ENCODE assay signal across 1 cellular context in the genomic region with DNA sequence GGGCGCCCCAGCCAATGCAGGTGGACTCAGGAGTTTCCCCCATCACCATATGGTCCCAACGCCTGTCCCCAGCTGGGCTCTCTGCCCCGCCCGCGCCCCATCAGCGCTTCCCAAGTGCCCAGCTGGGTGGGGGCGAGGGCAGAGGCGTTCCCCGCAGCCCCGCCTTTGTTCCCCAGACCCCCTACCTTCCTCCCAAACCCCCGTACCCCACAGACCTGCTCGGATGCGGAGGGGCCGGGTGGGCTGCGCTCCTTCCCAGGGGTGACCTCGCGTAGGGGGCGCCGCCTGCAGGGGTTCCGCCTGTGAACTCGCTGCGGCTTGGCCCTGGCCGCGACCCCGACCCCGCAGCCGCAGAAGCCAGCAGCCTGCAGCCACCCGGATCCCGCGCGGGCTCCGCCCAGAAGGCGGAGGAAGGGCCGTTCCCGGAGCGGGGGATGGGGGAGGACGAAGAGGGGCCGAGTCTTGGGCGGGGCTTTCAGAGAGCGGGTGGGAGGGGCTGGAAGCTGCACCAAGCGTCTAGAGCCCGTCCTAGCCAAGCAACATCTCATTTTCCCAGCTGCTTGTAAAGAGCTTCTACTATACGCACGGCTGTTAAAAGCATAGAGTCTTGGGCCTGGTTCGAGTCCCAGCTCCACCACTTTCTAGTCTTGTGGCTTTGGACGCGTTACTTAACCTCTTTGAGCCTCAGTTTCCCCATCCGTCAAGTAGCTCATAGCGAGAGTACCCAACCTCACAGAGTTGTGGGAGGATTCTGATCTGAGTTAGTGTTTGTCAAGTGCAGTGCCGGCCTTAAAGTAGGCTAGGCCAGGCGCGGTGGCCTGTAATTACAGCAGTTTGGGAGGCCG.
TF ChIP-seq lines count a peak whose summit lies in the region.

Gene RAB3D, minus strand, starts transcription at position 404 of the 845 bp plus-strand sequence. CDS start 2,258 bp downstream, outside the sequence.

TF ChIP-seq in HepG2, 621 proteins besides CTCF, POLR2A, EP300 and RAD21 (continued from another document and continues in another):
- TF ChIP-seq, protein P1, sequence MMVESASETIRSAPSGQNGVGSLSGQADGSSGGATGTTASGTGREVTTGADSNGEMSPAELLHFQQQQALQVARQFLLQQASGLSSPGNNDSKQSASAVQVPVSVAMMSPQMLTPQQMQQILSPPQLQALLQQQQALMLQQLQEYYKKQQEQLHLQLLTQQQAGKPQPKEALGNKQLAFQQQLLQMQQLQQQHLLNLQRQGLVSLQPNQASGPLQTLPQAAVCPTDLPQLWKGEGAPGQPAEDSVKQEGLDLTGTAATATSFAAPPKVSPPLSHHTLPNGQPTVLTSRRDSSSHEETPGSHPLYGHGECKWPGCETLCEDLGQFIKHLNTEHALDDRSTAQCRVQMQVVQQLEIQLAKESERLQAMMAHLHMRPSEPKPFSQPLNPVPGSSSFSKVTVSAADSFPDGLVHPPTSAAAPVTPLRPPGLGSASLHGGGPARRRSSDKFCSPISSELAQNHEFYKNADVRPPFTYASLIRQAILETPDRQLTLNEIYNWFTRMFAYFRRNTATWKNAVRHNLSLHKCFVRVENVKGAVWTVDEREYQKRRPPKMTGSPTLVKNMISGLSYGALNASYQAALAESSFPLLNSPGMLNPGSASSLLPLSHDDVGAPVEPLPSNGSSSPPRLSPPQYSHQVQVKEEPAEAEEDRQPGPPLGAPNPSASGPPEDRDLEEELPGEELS (CRISPR knock-in tag; IDR thresholded peaks at IDR 0.05): peak; percentile 47; the same call in 1 of the 2 replicates
- no peak for TF ChIP-seq REL (CRISPR knock-in tag; conservative IDR thresholded peaks at IDR 0.05)
- no peak for TF ChIP-seq FOXA1 (IDR thresholded peaks at IDR 0.05)
- TF ChIP-seq FOXA1 (CRISPR knock-in tag; IDR thresholded peaks at IDR 0.05): no peak
- no peak for TF ChIP-seq ZNF432 (CRISPR knock-in tag; IDR thresholded peaks at IDR 0.05; ENCODE audit: borderline replicate concordance)
- no peak for TF ChIP-seq USF2 (IDR thresholded peaks at IDR 0.05; ENCODE audit: low read depth, low read length)
- no peak for TF ChIP-seq USF2 (CRISPR knock-in tag; IDR thresholded peaks at IDR 0.05; ENCODE audit: borderline replicate concordance)
- TF ChIP-seq ZBTB4 (CRISPR knock-in tag; IDR thresholded peaks at IDR 0.05; ENCODE audit: borderline replicate concordance): no peak
- TF ChIP-seq ZNF317 (CRISPR knock-in tag; IDR thresholded peaks at IDR 0.05): no peak
- TF ChIP-seq PHF20 (CRISPR knock-in tag; IDR thresholded peaks at IDR 0.05): peak; percentile 43; the same call in 1 of the 2 replicates
- no peak for TF ChIP-seq ZNF329 (CRISPR knock-in tag; IDR thresholded peaks at IDR 0.05; ENCODE audit: low read depth)
- no peak for TF ChIP-seq ZBTB37 (CRISPR knock-in tag; IDR thresholded peaks at IDR 0.05)
- TF ChIP-seq ZMYM2 (CRISPR knock-in tag; IDR thresholded peaks at IDR 0.05): no peak
- no peak for TF ChIP-seq MTF1 (CRISPR knock-in tag; IDR thresholded peaks at IDR 0.05)
- TF ChIP-seq FLYWCH1 (CRISPR knock-in tag; IDR thresholded peaks at IDR 0.05): no peak
- no peak for TF ChIP-seq FUBP1 (CRISPR knock-in tag; IDR thresholded peaks at IDR 0.05; ENCODE audit: borderline replicate concordance)
- TF ChIP-seq, protein P2, sequence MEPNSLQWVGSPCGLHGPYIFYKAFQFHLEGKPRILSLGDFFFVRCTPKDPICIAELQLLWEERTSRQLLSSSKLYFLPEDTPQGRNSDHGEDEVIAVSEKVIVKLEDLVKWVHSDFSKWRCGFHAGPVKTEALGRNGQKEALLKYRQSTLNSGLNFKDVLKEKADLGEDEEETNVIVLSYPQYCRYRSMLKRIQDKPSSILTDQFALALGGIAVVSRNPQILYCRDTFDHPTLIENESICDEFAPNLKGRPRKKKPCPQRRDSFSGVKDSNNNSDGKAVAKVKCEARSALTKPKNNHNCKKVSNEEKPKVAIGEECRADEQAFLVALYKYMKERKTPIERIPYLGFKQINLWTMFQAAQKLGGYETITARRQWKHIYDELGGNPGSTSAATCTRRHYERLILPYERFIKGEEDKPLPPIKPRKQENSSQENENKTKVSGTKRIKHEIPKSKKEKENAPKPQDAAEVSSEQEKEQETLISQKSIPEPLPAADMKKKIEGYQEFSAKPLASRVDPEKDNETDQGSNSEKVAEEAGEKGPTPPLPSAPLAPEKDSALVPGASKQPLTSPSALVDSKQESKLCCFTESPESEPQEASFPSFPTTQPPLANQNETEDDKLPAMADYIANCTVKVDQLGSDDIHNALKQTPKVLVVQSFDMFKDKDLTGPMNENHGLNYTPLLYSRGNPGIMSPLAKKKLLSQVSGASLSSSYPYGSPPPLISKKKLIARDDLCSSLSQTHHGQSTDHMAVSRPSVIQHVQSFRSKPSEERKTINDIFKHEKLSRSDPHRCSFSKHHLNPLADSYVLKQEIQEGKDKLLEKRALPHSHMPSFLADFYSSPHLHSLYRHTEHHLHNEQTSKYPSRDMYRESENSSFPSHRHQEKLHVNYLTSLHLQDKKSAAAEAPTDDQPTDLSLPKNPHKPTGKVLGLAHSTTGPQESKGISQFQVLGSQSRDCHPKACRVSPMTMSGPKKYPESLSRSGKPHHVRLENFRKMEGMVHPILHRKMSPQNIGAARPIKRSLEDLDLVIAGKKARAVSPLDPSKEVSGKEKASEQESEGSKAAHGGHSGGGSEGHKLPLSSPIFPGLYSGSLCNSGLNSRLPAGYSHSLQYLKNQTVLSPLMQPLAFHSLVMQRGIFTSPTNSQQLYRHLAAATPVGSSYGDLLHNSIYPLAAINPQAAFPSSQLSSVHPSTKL (CRISPR knock-in tag; IDR thresholded peaks at IDR 0.05): peak; percentile 23; the same call in 1 of the 2 replicates
- no peak for TF ChIP-seq MAFK (conservative IDR thresholded peaks at IDR 0.05 in 1 of 2, IDR thresholded peaks at IDR 0.05 in 1 of 2; ENCODE audit: low read length in 2 of 2)
- no peak for TF ChIP-seq ZBTB42 (CRISPR knock-in tag; IDR thresholded peaks at IDR 0.05)
- no peak for TF ChIP-seq JUN (CRISPR knock-in tag; IDR thresholded peaks at IDR 0.05)
- TF ChIP-seq SPEN (CRISPR knock-in tag; IDR thresholded peaks at IDR 0.05; ENCODE audit: low read depth): peak; percentile 56; the same call in 1 of the 2 replicates
- no peak for TF ChIP-seq MED13 (CRISPR knock-in tag; IDR thresholded peaks at IDR 0.05)
- TF ChIP-seq, protein P3, sequence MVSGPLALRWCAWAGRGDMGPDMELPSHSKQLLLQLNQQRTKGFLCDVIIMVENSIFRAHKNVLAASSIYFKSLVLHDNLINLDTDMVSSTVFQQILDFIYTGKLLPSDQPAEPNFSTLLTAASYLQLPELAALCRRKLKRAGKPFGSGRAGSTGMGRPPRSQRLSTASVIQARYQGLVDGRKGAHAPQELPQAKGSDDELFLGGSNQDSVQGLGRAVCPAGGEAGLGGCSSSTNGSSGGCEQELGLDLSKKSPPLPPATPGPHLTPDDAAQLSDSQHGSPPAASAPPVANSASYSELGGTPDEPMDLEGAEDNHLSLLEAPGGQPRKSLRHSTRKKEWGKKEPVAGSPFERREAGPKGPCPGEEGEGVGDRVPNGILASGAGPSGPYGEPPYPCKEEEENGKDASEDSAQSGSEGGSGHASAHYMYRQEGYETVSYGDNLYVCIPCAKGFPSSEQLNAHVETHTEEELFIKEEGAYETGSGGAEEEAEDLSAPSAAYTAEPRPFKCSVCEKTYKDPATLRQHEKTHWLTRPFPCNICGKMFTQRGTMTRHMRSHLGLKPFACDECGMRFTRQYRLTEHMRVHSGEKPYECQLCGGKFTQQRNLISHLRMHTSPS (CRISPR knock-in tag; IDR thresholded peaks at IDR 0.05; ENCODE audit: low read depth): no peak
- TF ChIP-seq, protein P4, sequence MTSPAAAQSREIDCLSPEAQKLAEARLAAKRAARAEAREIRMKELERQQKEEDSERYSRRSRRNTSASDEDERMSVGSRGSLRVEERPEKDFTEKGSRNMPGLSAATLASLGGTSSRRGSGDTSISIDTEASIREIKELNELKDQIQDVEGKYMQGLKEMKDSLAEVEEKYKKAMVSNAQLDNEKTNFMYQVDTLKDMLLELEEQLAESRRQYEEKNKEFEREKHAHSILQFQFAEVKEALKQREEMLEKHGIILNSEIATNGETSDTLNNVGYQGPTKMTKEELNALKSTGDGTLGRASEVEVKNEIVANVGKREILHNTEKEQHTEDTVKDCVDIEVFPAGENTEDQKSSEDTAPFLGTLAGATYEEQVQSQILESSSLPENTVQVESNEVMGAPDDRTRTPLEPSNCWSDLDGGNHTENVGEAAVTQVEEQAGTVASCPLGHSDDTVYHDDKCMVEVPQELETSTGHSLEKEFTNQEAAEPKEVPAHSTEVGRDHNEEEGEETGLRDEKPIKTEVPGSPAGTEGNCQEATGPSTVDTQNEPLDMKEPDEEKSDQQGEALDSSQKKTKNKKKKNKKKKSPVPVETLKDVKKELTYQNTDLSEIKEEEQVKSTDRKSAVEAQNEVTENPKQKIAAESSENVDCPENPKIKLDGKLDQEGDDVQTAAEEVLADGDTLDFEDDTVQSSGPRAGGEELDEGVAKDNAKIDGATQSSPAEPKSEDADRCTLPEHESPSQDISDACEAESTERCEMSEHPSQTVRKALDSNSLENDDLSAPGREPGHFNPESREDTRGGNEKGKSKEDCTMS (CRISPR knock-in tag; conservative IDR thresholded peaks at IDR 0.05): no peak
- TF ChIP-seq ZNF224 (CRISPR knock-in tag; IDR thresholded peaks at IDR 0.05): 0 out of 2 replicates have a peak, but pooled peaks have one; percentile 32
- no peak for TF ChIP-seq SNAPC2 (CRISPR knock-in tag; IDR thresholded peaks at IDR 0.05)
- no peak for TF ChIP-seq ZNF33B (CRISPR knock-in tag; IDR thresholded peaks at IDR 0.05)
- TF ChIP-seq HOXA3 (CRISPR knock-in tag; IDR thresholded peaks at IDR 0.05): 0 out of 2 replicates have a peak, but pooled peaks have one; percentile 25
- TF ChIP-seq PBX3 (CRISPR knock-in tag; IDR thresholded peaks at IDR 0.05; ENCODE audit: borderline replicate concordance): no peak
- TF ChIP-seq, protein P5, sequence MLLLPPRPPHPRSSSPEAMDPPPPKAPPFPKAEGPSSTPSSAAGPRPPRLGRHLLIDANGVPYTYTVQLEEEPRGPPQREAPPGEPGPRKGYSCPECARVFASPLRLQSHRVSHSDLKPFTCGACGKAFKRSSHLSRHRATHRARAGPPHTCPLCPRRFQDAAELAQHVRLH (CRISPR knock-in tag; IDR thresholded peaks at IDR 0.05; ENCODE audit: borderline replicate concordance, low read depth): no peak
